In genomic region chr17:79779088-79779529, GRCh38 we compare ENCODE assay signal across 10 cellular contexts. TPM values are rescaled to one million over a fixed set of nuclear protein-coding genes. Genes with fewer than 3 reads are reported as not detected.
DNase-seq lines count a peak whose midpoint lies in the region; ATAC-seq and TF ChIP-seq lines count a peak whose summit lies in the region.
"Had no signal": no experiment of that assay in that cellular context is flagged by ENCODE, and none has a peak within 500 bp of the region (broad histone marks: within the 10 kb centered on the region; RNA-seq: fewer than 3 reads in every experiment).

No MANE protein-coding gene starts in this region.

- DNase-seq in NCI-H1417 (lab: John Stamatoyannopoulos, UW) (peak in 2 of 3 experiments; percentile 39 to 66), NCI-H1417 treated with DMSO at 0.1 percent for 48 hours (lab: John Stamatoyannopoulos, UW) (no peak), SK-N-MC (ENCODE audit: low read depth, low spot score) (no peak), fibroblast of mammary gland (ENCODE audit: low read depth) (no peak), skeletal muscle cell (ENCODE audit: low read depth) (no peak), prostate gland (ENCODE audit: low spot score) (no peak), NCI-H1694 (lab: John Stamatoyannopoulos, UW) (no peak)

- H3K9me3 ChIP-seq in SK-N-MC (ENCODE audit: low read depth, low read length) (no peaks in the 10 kb centered on the region), prostate gland (no peaks in the 10 kb centered on the region)

- no peak for ATAC-seq in HG02798 (IDR thresholded peaks at IDR 0.05; ENCODE audit: poor library complexity, unreplicated experiment)

- H3K36me3 ChIP-seq in SK-N-MC (ENCODE audit: insufficient read depth, low read length) (peaks cover 50% of the 10 kb centered on the region), prostate gland (no peaks in the 10 kb centered on the region)

- H3K4me1 ChIP-seq in prostate gland (replicated peaks) = peaks cover 7% of the 10 kb centered on the region

- peak overlapping the region; percentile 96 for H3K4me3 ChIP-seq in SK-N-MC
- H3K4me3 ChIP-seq in fibroblast of mammary gland (ENCODE audit: control insufficient read depth, low read depth, low read length) = peak overlapping the region; percentile 45
- peak overlapping the region; percentile 61 for H3K4me3 ChIP-seq in skeletal muscle cell (ENCODE audit: low read depth, low read length)
- no peak overlapping the region for H3K4me3 ChIP-seq in prostate gland

- H3K27me3 ChIP-seq in prostate gland (replicated peaks; ENCODE audit: insufficient read depth) = peaks cover 5% of the 10 kb centered on the region

- H3K27ac ChIP-seq in SK-N-MC (0 out of 2 replicates have a peak overlapping the region, but pooled peaks have one; percentile 58), prostate gland (no peak overlapping the region)

- intact Hi-C loops in prostate gland (cut with DNase I) = no loop called here

- peak overlapping the region; percentile 90 for H3K9ac ChIP-seq in SK-N-MC (ENCODE audit: insufficient read length)

- TF ChIP-seq CTCF in fibroblast of mammary gland (conservative IDR thresholded peaks at IDR 0.05; ENCODE audit: control insufficient read depth, insufficient read depth, low read depth, low read length) (no peak), prostate gland (IDR thresholded peaks at IDR 0.05) (no peak)

- no peak for TF ChIP-seq POLR2A in prostate gland (IDR thresholded peaks at IDR 0.05)

- 33% methylated on average over 17 of the region's 17 CpGs for WGBS in prostate gland

RNA-seq across cellular contexts. Expression of gene CBX2, which starts 1.2 kb away (rescaled TPM):
- total RNA-seq in prostate gland = 10 to 100 TPM in 1 of 2 donors, 1 to 10 TPM in 1; 2.0 to 17.0 TPM

RNA-seq across cellular contexts. Expression of gene CBX8, which starts 17.8 kb away (rescaled TPM):
- total RNA-seq in prostate gland = 1 to 10 TPM; 4.7 to 4.8 TPM

RNA-seq across cellular contexts. Expression of gene ENPP7, which starts 48.4 kb away (rescaled TPM):
- not detected for total RNA-seq in prostate gland
- total RNA-seq: A172, subcutaneous adipose tissue had no signal

Comparison
In these comparisons a context has a peak if more than half of its experiments do, and no peak if none do; other contexts are left out.
1. DNase-seq: peak in NCI-H1417 (2 of 3); none in NCI-H1417 treated with DMSO at 0.1 percent for 48 hours (single experiment), SK-N-MC (single experiment), fibroblast of mammary gland (single experiment), skeletal muscle cell (single experiment), prostate gland (single experiment) and NCI-H1694 (single experiment).
2. H3K4me3 ChIP-seq: peak in SK-N-MC (single experiment), fibroblast of mammary gland (single experiment) and skeletal muscle cell (single experiment); none in prostate gland (0 of 2).